20 cellular contexts compared by ENCODE assay signal in genomic region chr17:57006040-57006439, GRCh38. TPM values are rescaled to one million over a fixed set of nuclear protein-coding genes. Genes with fewer than 3 reads are reported as not detected.
DNase-seq lines count a peak whose midpoint lies in the region; ATAC-seq, FAIRE-seq and TF ChIP-seq lines count a peak whose summit lies in the region.
"Had no signal": no experiment of that assay in that cellular context is flagged by ENCODE, and none has a peak within 500 bp of the region (broad histone marks: within the 10 kb centered on the region; RNA-seq: fewer than 3 reads in every experiment).

No MANE protein-coding gene starts in this region.

- H4K8ac ChIP-seq in H1 (ENCODE audit: extremely low read depth, insufficient read depth, low read length), result no peak overlapping the region

- H3K56ac ChIP-seq in H1 (replicated peaks; ENCODE audit: insufficient read length, low read depth, low read length), result no peak overlapping the region

- H3K23me2 ChIP-seq in H1 (ENCODE audit: low read depth, low read length), result no peaks in the 10 kb centered on the region

- FAIRE-seq in HepG2 (lab: Jason Lieb, UNC) (no peak), H1 (lab: Jason Lieb, UNC) (no peak)
- FAIRE-seq: TTC549 had no signal

- in situ Hi-C loops in HepG2 (cut with HindIII; ENCODE audit: extremely low pct_ligation_motif_present, low pct_unique_long_range_greater_than_20kb) (no loop called here), G401 (cut with HindIII; ENCODE audit: low sequenced_read_pairs) (no loop called here)

- no peak overlapping the region for H2AK5ac ChIP-seq in H1 (ENCODE audit: low read depth, low read length)

- H2BK20ac ChIP-seq in H1 (ENCODE audit: low read length), result no peak overlapping the region

- H3K9me3 ChIP-seq in HepG2 (ENCODE audit: low read length) (no peaks in the 10 kb centered on the region), right lobe of liver (no peaks in the 10 kb centered on the region), H1 (ENCODE audit: insufficient read depth in 2 of 2, low read depth in 1 of 2, low read length in 1 of 2) (no peaks in the 10 kb centered on the region), esophagus squamous epithelium (no peaks in the 10 kb centered on the region)
- H3K9me3 ChIP-seq: prostate gland, upper lobe of right lung had no signal

- no TSS peak for BruUV-seq in HepG2 (replicated peaks; lab: Mats Ljungman, UMichigan)

- H3K4me2 ChIP-seq in HepG2 (ENCODE audit: low read depth, low read length) (no peak overlapping the region), H1 (ENCODE audit: insufficient read depth in 1 of 2, low read depth in 2 of 2, low read length in 2 of 2) (no peak overlapping the region)

- H3K4me1 ChIP-seq in HepG2 (ENCODE audit: insufficient read depth, low read length), result no peaks in the 10 kb centered on the region
- no peaks in the 10 kb centered on the region for H3K4me1 ChIP-seq in right lobe of liver
- H3K4me1 ChIP-seq in H1 (replicated peaks in 1 of 4; ENCODE audit: control insufficient read depth in 3 of 4, insufficient read depth in 4 of 4, low read length in 3 of 4), result peaks cover 0 to 10% (median 3%) of the 10 kb centered on the region in 4 experiments; a peak in 4 of 7 replicates
- H3K4me1 ChIP-seq in esophagus squamous epithelium, result peaks cover 0 to 23% (median 0%) of the 10 kb centered on the region in 3 donors
- H3K4me1 ChIP-seq: prostate gland had no signal

- H3K27ac ChIP-seq in HepG2 (ENCODE audit: extremely low read length, insufficient read depth, low read length) (no peak overlapping the region), right lobe of liver (no peak overlapping the region), H1 (ENCODE audit: low read depth, low read length) (no peak overlapping the region), esophagus squamous epithelium (no peak overlapping the region)
- H3K27ac ChIP-seq: prostate gland, upper lobe of right lung had no signal

- H2BK12ac ChIP-seq in H1 (ENCODE audit: low read depth, low read length), result no peak overlapping the region

- H3K79me2 ChIP-seq in HepG2 (ENCODE audit: insufficient read depth, low read length) (no peaks in the 10 kb centered on the region), H1 (ENCODE audit: control insufficient read depth in 1 of 2, insufficient read depth in 2 of 2, low read length in 2 of 2) (no peaks in the 10 kb centered on the region)

- H3K23ac ChIP-seq in H1 (ENCODE audit: insufficient read length), result no peak overlapping the region

- H2BK15ac ChIP-seq in H1 (ENCODE audit: low read length), result peak overlapping the region; percentile 9; the same call in 1 of the 2 replicates

- H3K27me3 ChIP-seq in HepG2 (ENCODE audit: control insufficient read depth in 1 of 2, insufficient read depth in 2 of 2, low read length in 2 of 2) (no peaks in the 10 kb centered on the region), right lobe of liver (no peaks in the 10 kb centered on the region), H1 (replicated peaks in 1 of 4; ENCODE audit: control insufficient read depth in 3 of 4, extremely low read depth in 1 of 4, insufficient read depth in 3 of 4, low read length in 3 of 4) (no peaks in the 10 kb centered on the region), esophagus squamous epithelium (no peaks in the 10 kb centered on the region)
- H3K27me3 ChIP-seq: upper lobe of right lung had no signal

- TF ChIP-seq RAD21 in HepG2 (CRISPR knock-in tag; IDR thresholded peaks at IDR 0.05) (no peak), H1 (IDR thresholded peaks at IDR 0.05 in 1 of 2, conservative IDR thresholded peaks at IDR 0.05 in 1 of 2; ENCODE audit: low read depth in 2 of 2, low read length in 2 of 2) (no peak)

- 93% methylated on average over 2 of the region's 2 CpGs for WGBS in HepG2 (ENCODE audit: low lambda C conversion rate)
- WGBS in right lobe of liver (ENCODE audit: insufficient coverage, low coverage, low lambda C conversion rate, missing lambda C conversion rate), result 94% methylated on average over 2 of the region's 2 CpGs
- WGBS in H1 (ENCODE audit: extremely low coverage in 1 of 2, insufficient coverage in 1 of 2, insufficient read length in 1 of 2, insufficient replicate concordance in 2 of 2, low coverage in 1 of 2, low lambda C conversion rate in 2 of 2, missing lambda C conversion rate in 1 of 2), 2 experiments, result 90% methylated on average over 2 of the region's 2 CpGs; no CpG with 5 or more reads in 1 of the 2 experiments
- 67 to 91% methylated on average over 2 of the region's 2 CpGs for WGBS in esophagus squamous epithelium, 2 donors

- no peak overlapping the region for H3K4ac ChIP-seq in H1 (replicated peaks; ENCODE audit: insufficient read length, low read depth, low read length)

- TF ChIP-seq EP300 in HepG2 (IDR thresholded peaks at IDR 0.05; ENCODE audit: low read depth in 2 of 2, low read length in 2 of 2) (no peak), HepG2 (CRISPR knock-in tag; IDR thresholded peaks at IDR 0.05; ENCODE audit: borderline replicate concordance) (no peak), H1 (IDR thresholded peaks at IDR 0.05; ENCODE audit: borderline replicate concordance in 1 of 2, low read depth in 2 of 2, low read length in 2 of 2) (no peak)

- TF ChIP-seq CTCF in HepG2 (CRISPR knock-in tag; IDR thresholded peaks at IDR 0.05) (no peak), right lobe of liver (IDR thresholded peaks at IDR 0.05) (no peak), H1 (IDR thresholded peaks at IDR 0.05; ENCODE audit: control extremely low read depth in 1 of 3, insufficient read depth in 1 of 3, low read depth in 1 of 3, low read length in 3 of 3) (no peak), esophagus squamous epithelium (IDR thresholded peaks at IDR 0.05) (no peak)

- H3K9ac ChIP-seq in HepG2 (ENCODE audit: insufficient read depth, low read depth, low read length) (no peak overlapping the region), H1 (replicated peaks in 1 of 4; ENCODE audit: extremely low read depth in 1 of 4, low read depth in 3 of 4, low read length in 3 of 4) (no peak overlapping the region)

- H3K79me1 ChIP-seq in H1 (ENCODE audit: low read depth, low read length), result no peaks in the 10 kb centered on the region

- no peak overlapping the region for H4K5ac ChIP-seq in H1 (ENCODE audit: insufficient read length, low read depth, low read length)

- TF ChIP-seq POLR2A in HepG2 (IDR thresholded peaks at IDR 0.05; ENCODE audit: insufficient read depth in 1 of 2, low read depth in 2 of 2, low read length in 2 of 2) (no peak), right lobe of liver (IDR thresholded peaks at IDR 0.05) (no peak), H1 (IDR thresholded peaks at IDR 0.05; ENCODE audit: control extremely low read depth in 1 of 2, low read depth in 2 of 2, low read length in 2 of 2) (no peak), esophagus squamous epithelium (IDR thresholded peaks at IDR 0.05) (no peak)

- CTCF ChIA-PET in HepG2 (lab: Yijun Ruan, JAX; ENCODE audit: low intra/inter-chr PET ratio, low total read pairs) (no interaction called here), H1 (lab: Charles Lee; ENCODE audit: partially characterized antibody) (interaction anchor here (0.7 to 11.8 kb wide), 12 partner anchors 10 to 152 kb away, joined by 3 to 112 read pairs (median 5); no protein-coding TSS in a partner anchor)

- DNase-seq in HepG2 (ENCODE audit: low spot score) (no peak), right lobe of liver (no peak), NOMO-1 treated with dmso at 0.1 percent for 144 hours (lab: John Stamatoyannopoulos, UW; ENCODE audit: unreplicated experiment) (peak; percentile 27), H1 (ENCODE audit: low read depth in 1 of 2, low spot score in 2 of 2) (no peak), SHP77 (lab: John Stamatoyannopoulos, UW) (no peak), esophagus squamous epithelium (lab: John Stamatoyannopoulos, UW) (no peak), G401 (ENCODE audit: low spot score) (no peak)
- DNase-seq: activated naive CD4-positive, alpha-beta T cell; central memory CD4-positive, alpha-beta T cell; DMS 273 treated with DMSO at 0.1 percent for 48 hours; erythroblast; left cardiac atrium; NCI-H146; NCI-H2171 treated with DMSO at 0.1 percent for 48 hours; upper lobe of right lung had no signal

- H3K14ac ChIP-seq in H1 (ENCODE audit: insufficient read length), result no peak overlapping the region

- H2AFZ ChIP-seq in HepG2 (ENCODE audit: low read length), result no peak overlapping the region
- H2AFZ ChIP-seq in H1 (ENCODE audit: low read length), result no peak overlapping the region

- intact Hi-C loops in HepG2 (cut with micrococcal nuclease; ENCODE audit: unreplicated experiment) (loop anchor here (5.0 kb wide), 1 partner anchor 106 kb away; no protein-coding TSS in a partner anchor), right lobe of liver (cut with DNase I) (no loop called here), esophagus squamous epithelium (cut with DNase I) (loop anchor here (10.0 kb wide), 2 partner anchors 59 to 89 kb away; no protein-coding TSS in a partner anchor)

- H2BK5ac ChIP-seq in H1 (ENCODE audit: low read depth, low read length), result no peak overlapping the region

- POLR2A ChIA-PET in HepG2 (lab: Yijun Ruan, JAX), result no interaction called here
- POLR2A ChIA-PET in H1 (lab: Charles Lee; ENCODE audit: partially characterized antibody), result no interaction called here

- H3K4me3 ChIP-seq in HepG2 (replicated peaks in 1 of 3; ENCODE audit: insufficient read depth in 1 of 3, low read depth in 2 of 3, low read length in 3 of 3), result no peak overlapping the region
- H3K4me3 ChIP-seq in right lobe of liver, result no peak overlapping the region
- H3K4me3 ChIP-seq in H1 (ENCODE audit: extremely low read depth in 1 of 4, insufficient read depth in 2 of 4, low read depth in 3 of 4, low read length in 4 of 4), result no peak overlapping the region
- H3K4me3 ChIP-seq in esophagus squamous epithelium, result no peak overlapping the region
- H3K4me3 ChIP-seq: prostate gland, skin epidermis, upper lobe of right lung had no signal

- ATAC-seq in HepG2 (no peak), right lobe of liver (no peak), esophagus mucosa (no peak)
- ATAC-seq: left cardiac atrium, SK-N-SH treated with all-trans-retinoic acid at 6 μM for 48 hours had no signal

- H3K36me3 ChIP-seq in HepG2 (replicated peaks in 1 of 2; ENCODE audit: control insufficient read depth in 1 of 2, insufficient read depth in 2 of 2, low read length in 2 of 2) (no peaks in the 10 kb centered on the region), right lobe of liver (peaks cover 0 to 18% (median 0%) of the 10 kb centered on the region in 4 donors), H1 (ENCODE audit: control insufficient read depth in 2 of 4, insufficient read depth in 4 of 4, low read length in 3 of 4) (peaks cover 0 to 3% (median 0%) of the 10 kb centered on the region in 4 experiments; a peak in 2 of 8 replicates), esophagus squamous epithelium (peaks cover 12 to 65% (median 12%) of the 10 kb centered on the region in 3 donors)

- H4K91ac ChIP-seq in H1 (replicated peaks; ENCODE audit: insufficient read length, low read length), result no peak overlapping the region

- no peaks in the 10 kb centered on the region for H4K20me1 ChIP-seq in HepG2 (ENCODE audit: insufficient read depth, low read length)
- no peaks in the 10 kb centered on the region for H4K20me1 ChIP-seq in H1 (replicated peaks in 1 of 2; ENCODE audit: control insufficient read depth in 1 of 2, insufficient read depth in 2 of 2, low read length in 2 of 2)

- H2BK120ac ChIP-seq in H1 (replicated peaks; ENCODE audit: low read depth, low read length), result no peak overlapping the region

- no peak overlapping the region for H3K18ac ChIP-seq in H1 (ENCODE audit: extremely low read depth, low read length)

RNA-seq across cellular contexts. Expression of gene SCPEP1, which starts 28.1 kb away (rescaled TPM):
- total RNA-seq in HepG2 (2016; rRNA removed; fragmentation: Illumina TruSeq; extraction: Trizol) (12.3 and 27.3 TPM in 2 replicates), right lobe of liver (10 to 100 TPM in 5 of 6 experiments, 1 to 10 TPM in 1; 9.2 to 35.4 (median 24.8) TPM), esophagus mucosa (68.1 TPM), esophagus squamous epithelium (100 to 1,000 TPM in 1 of 4 donors, 10 to 100 TPM in 3; 53.0 to 129 (median 61.5) TPM)
- total RNA-seq in HepG2 (2016; cell fraction: cytosol; rRNA removed; fragmentation: Illumina TruSeq; extraction: Trizol; ENCODE audit: low read depth), result 1.9 and 2.5 TPM in 2 replicates
- 13.5 and 27.2 TPM in 2 replicates for total RNA-seq in HepG2 (2016; cell fraction: insoluble cytoplasmic fraction; rRNA removed; fragmentation: Illumina TruSeq; extraction: Trizol)
- total RNA-seq in HepG2 (2016; cell fraction: membrane; rRNA removed; fragmentation: Illumina TruSeq; extraction: Trizol), result 5.4 TPM in 2 replicates
- 18.9 and 24.3 TPM in 2 replicates for total RNA-seq in HepG2 (2016; cell fraction: nucleus; rRNA removed; fragmentation: Illumina TruSeq; extraction: Trizol)
- polyA plus RNA-seq in HepG2 (2011; rRNA removed) (20.9 and 24.3 TPM in 2 replicates), H1 (2011; rRNA removed) (26.8 and 30.7 TPM in 2 replicates)
- 12.8 and 18.3 TPM in 2 replicates for polyA plus RNA-seq in HepG2 (2011; cell fraction: cytosol; rRNA removed)
- polyA plus RNA-seq in HepG2 (2011; cell fraction: nucleus; rRNA removed), result 17.7 and 24.2 TPM in 2 replicates
- polyA plus RNA-seq in HepG2 (2012), result 23.2 and 26.2 TPM in 2 replicates
- 1.6 and 1.8 TPM in 2 replicates for polyA plus RNA-seq in HepG2 (2016; cell fraction: cytosol; fragmentation: Illumina TruSeq; extraction: Trizol; ENCODE audit: low read depth)
- 10.5 and 11.5 TPM in 2 replicates for polyA plus RNA-seq in HepG2 (2016; cell fraction: insoluble cytoplasmic fraction; fragmentation: Illumina TruSeq; extraction: Trizol; ENCODE audit: low read depth)
- 2.4 and 3.1 TPM in 2 replicates for polyA plus RNA-seq in HepG2 (2016; cell fraction: membrane; fragmentation: Illumina TruSeq; extraction: Trizol; ENCODE audit: low read depth)
- polyA plus RNA-seq in HepG2 (2016; cell fraction: nucleus; fragmentation: Illumina TruSeq; extraction: Trizol; ENCODE audit: insufficient read depth, low read depth), result 32.8 and 38.7 TPM in 2 replicates
- 8.0 and 10.3 TPM in 2 replicates for polyA minus RNA-seq in HepG2 (2011; rRNA and poly(A)+ RNA removed; ENCODE audit: low replicate concordance)
- 11.0 and 11.7 TPM in 2 replicates for polyA minus RNA-seq in HepG2 (2011; cell fraction: cytosol; rRNA and poly(A)+ RNA removed)
- 6.5 and 7.5 TPM in 2 replicates for polyA minus RNA-seq in HepG2 (2011; cell fraction: nucleus; rRNA and poly(A)+ RNA removed)
- total RNA-seq in H1 (2021; fragmentation: NEBNext Ultra II Directional; extraction: Animal tissue kit (Norgen Biotek cat#: 25700)), result 48.8 and 52.6 TPM in 2 replicates
- 37.0 TPM for polyA plus RNA-seq in H1 (2011; cell fraction: cytosol; rRNA removed)
- polyA plus RNA-seq in H1 (2011; cell fraction: nucleus; rRNA removed), result 39.2 TPM
- 51.8 to 53.7 TPM (median 53.1 TPM) in 4 replicates for polyA plus RNA-seq in H1 (2012, experiment 1 of 2)
- polyA plus RNA-seq in H1 (2012, experiment 2 of 2), result 19.9 TPM
- 71.5 TPM for polyA plus RNA-seq in H1 (2013, experiment 1 of 2)
- 70.7 TPM for polyA plus RNA-seq in H1 (2013, experiment 2 of 2)
- polyA minus RNA-seq in H1 (2011; rRNA and poly(A)+ RNA removed), result 16.4 and 16.6 TPM in 2 replicates
- 21.4 TPM for polyA minus RNA-seq in H1 (2011; cell fraction: cytosol; rRNA and poly(A)+ RNA removed)
- 17.1 TPM for polyA minus RNA-seq in H1 (2011; cell fraction: nucleus; rRNA and poly(A)+ RNA removed)
- total RNA-seq in G401 (2014; rRNA removed; shearing (Covaris generic)), result 44.5 and 56.9 TPM in 2 replicates

RNA-seq across cellular contexts. Expression of gene COIL, which starts 45.2 kb away (rescaled TPM):
- total RNA-seq in HepG2 (2016; rRNA removed; fragmentation: Illumina TruSeq; extraction: Trizol) (29.4 and 39.0 TPM in 2 replicates), right lobe of liver (1 to 10 TPM; 5.5 to 7.1 (median 6.5) TPM), esophagus mucosa (9.8 TPM), esophagus squamous epithelium (10 to 100 TPM; 10.8 to 13.2 (median 11.4) TPM)
- 6.3 and 7.1 TPM in 2 replicates for total RNA-seq in HepG2 (2016; cell fraction: cytosol; rRNA removed; fragmentation: Illumina TruSeq; extraction: Trizol; ENCODE audit: low read depth)
- total RNA-seq in HepG2 (2016; cell fraction: insoluble cytoplasmic fraction; rRNA removed; fragmentation: Illumina TruSeq; extraction: Trizol), result 30.1 and 39.1 TPM in 2 replicates
- total RNA-seq in HepG2 (2016; cell fraction: membrane; rRNA removed; fragmentation: Illumina TruSeq; extraction: Trizol), result 15.5 and 19.2 TPM in 2 replicates
- 22.5 and 22.8 TPM in 2 replicates for total RNA-seq in HepG2 (2016; cell fraction: nucleus; rRNA removed; fragmentation: Illumina TruSeq; extraction: Trizol)
- polyA plus RNA-seq in HepG2 (2011; rRNA removed) (5.7 and 8.1 TPM in 2 replicates), H1 (2011; rRNA removed) (3.1 and 5.2 TPM in 2 replicates)
- 3.4 and 4.6 TPM in 2 replicates for polyA plus RNA-seq in HepG2 (2011; cell fraction: cytosol; rRNA removed)
- polyA plus RNA-seq in HepG2 (2011; cell fraction: nucleus; rRNA removed), result 4.1 and 5.2 TPM in 2 replicates
- 9.5 and 14.7 TPM in 2 replicates for polyA plus RNA-seq in HepG2 (2012)
- 3.3 and 3.7 TPM in 2 replicates for polyA plus RNA-seq in HepG2 (2016; cell fraction: cytosol; fragmentation: Illumina TruSeq; extraction: Trizol; ENCODE audit: low read depth)
- polyA plus RNA-seq in HepG2 (2016; cell fraction: insoluble cytoplasmic fraction; fragmentation: Illumina TruSeq; extraction: Trizol; ENCODE audit: low read depth), result 35.9 and 36.8 TPM in 2 replicates
- 6.7 and 7.4 TPM in 2 replicates for polyA plus RNA-seq in HepG2 (2016; cell fraction: membrane; fragmentation: Illumina TruSeq; extraction: Trizol; ENCODE audit: low read depth)
- polyA plus RNA-seq in HepG2 (2016; cell fraction: nucleus; fragmentation: Illumina TruSeq; extraction: Trizol; ENCODE audit: insufficient read depth, low read depth), result 29.1 and 29.2 TPM in 2 replicates
- 4.9 and 6.4 TPM in 2 replicates for polyA minus RNA-seq in HepG2 (2011; rRNA and poly(A)+ RNA removed; ENCODE audit: low replicate concordance)
- polyA minus RNA-seq in HepG2 (2011; cell fraction: cytosol; rRNA and poly(A)+ RNA removed), result 3.8 and 4.4 TPM in 2 replicates
- polyA minus RNA-seq in HepG2 (2011; cell fraction: nucleus; rRNA and poly(A)+ RNA removed), result 9.0 and 10.3 TPM in 2 replicates
- total RNA-seq in H1 (2021; fragmentation: NEBNext Ultra II Directional; extraction: Animal tissue kit (Norgen Biotek cat#: 25700)), result 21.3 and 23.6 TPM in 2 replicates
- polyA plus RNA-seq in H1 (2011; cell fraction: cytosol; rRNA removed), result 7.3 TPM
- 2.5 TPM for polyA plus RNA-seq in H1 (2011; cell fraction: nucleus; rRNA removed)
- polyA plus RNA-seq in H1 (2012, experiment 1 of 2), result 13.2 to 16.5 TPM (median 13.9 TPM) in 4 replicates
- polyA plus RNA-seq in H1 (2012, experiment 2 of 2), result 2.0 TPM
- polyA plus RNA-seq in H1 (2013, experiment 1 of 2), result 19.4 TPM
- 18.7 TPM for polyA plus RNA-seq in H1 (2013, experiment 2 of 2)
- 5.0 and 6.5 TPM in 2 replicates for polyA minus RNA-seq in H1 (2011; rRNA and poly(A)+ RNA removed)
- 4.5 TPM for polyA minus RNA-seq in H1 (2011; cell fraction: cytosol; rRNA and poly(A)+ RNA removed)
- 7.6 TPM for polyA minus RNA-seq in H1 (2011; cell fraction: nucleus; rRNA and poly(A)+ RNA removed)
- 14.4 and 25.3 TPM in 2 replicates for total RNA-seq in G401 (2014; rRNA removed; shearing (Covaris generic))

Comparison
In these comparisons a context has a peak if more than half of its experiments do, and no peak if none do; other contexts are left out.
1. intact Hi-C loops: an anchor here in HepG2 (5.0 kb wide) and esophagus squamous epithelium (10.0 kb wide); none called in right lobe of liver.
2. Of the 41 proteins assayed by ChIP-seq in both HepG2 and H1: peak only in HepG2: MAFK; only in H1: none; in both: none; in neither: 40.